In genomic region chr17:57801044-57801711, GRCh38 we compare ENCODE assay signal across 34 cellular contexts. TPM values are rescaled to one million over a fixed set of nuclear protein-coding genes. Genes with fewer than 3 reads are reported as not detected.
"Had no signal": no experiment of that assay in that cellular context is flagged by ENCODE, and none has a peak within 500 bp of the region (broad histone marks: within the 10 kb centered on the region; RNA-seq: fewer than 3 reads in every experiment).

No MANE protein-coding gene starts in this region.

- H3K36me3 Mint-ChIP-seq: activated CD4-positive, alpha-beta memory T cell treated with anti-CD3 and anti-CD28 coated beads for 36 hours; activated naive CD4-positive, alpha-beta T cell treated with anti-CD3 and anti-CD28 coated beads, Interleukin-2, amount 50 U/mL, for 72 hours had no signal

- ATAC-seq: activated CD4-positive, CD25-positive, alpha-beta regulatory T cell treated with anti-CD3 and anti-CD28 coated beads, Interleukin-2, amount 50 U/mL, for 24 hours; activated CD8-positive, alpha-beta T cell treated with anti-CD3 and anti-CD28 coated beads, Interleukin-2, amount 10 ng/mL, durations not matched to agents 7 days and 5 days; activated naive CD4-positive, alpha-beta T cell treated with anti-CD3 and anti-CD28 coated beads, Interleukin-2, amount 50 U/mL, for 72 hours; activated T-cell treated with anti-CD3 and anti-CD28 coated beads, Interleukin-2, amount 50 U/mL, for 4 hours; activated T-helper 17 cell treated with anti-CD3 and anti-CD28 coated beads, Interleukin-2, amount 50 U/mL, for 72 hours; esophagus mucosa; foreskin keratinocyte; gastrocnemius medialis; heart left ventricle; T-helper 17 cell had no signal

- H3K4me1 Mint-ChIP-seq: activated B cell treated with CpG ODN at 0.5 μM for 24 hours; activated naive CD4-positive, alpha-beta T cell treated with anti-CD3 and anti-CD28 coated beads, Interleukin-2, amount 10 ng/mL, durations not matched to agents 7 days and 5 days; activated naive CD8-positive, alpha-beta T cell treated with anti-CD3 and anti-CD28 coated beads, Interleukin-2, amount 10 ng/mL, durations not matched to agents 7 days and 5 days; activated T-helper 17 cell treated with anti-CD3 and anti-CD28 coated beads, Interleukin-2, amount 50 U/mL, for 72 hours had no signal

- H3K4me1 ChIP-seq: ascending aorta, breast epithelium, colonic mucosa, foreskin keratinocyte, gastrocnemius medialis, heart left ventricle had no signal

- H3K4me3 Mint-ChIP-seq: activated B cell treated with CpG ODN at 0.5 μM for 24 hours; activated CD4-positive, alpha-beta memory T cell treated with anti-CD3 and anti-CD28 coated beads for 36 hours; activated CD8-positive, alpha-beta T cell treated with anti-CD3 and anti-CD28 coated beads, Interleukin-2, amount 10 ng/mL, durations not matched to agents 7 days and 5 days; activated naive CD4-positive, alpha-beta T cell treated with anti-CD3 and anti-CD28 coated beads, Interleukin-2, amount 10 ng/mL, durations not matched to agents 7 days and 5 days; activated naive CD8-positive, alpha-beta T cell treated with anti-CD3 and anti-CD28 coated beads, Interleukin-2, amount 10 ng/mL, durations not matched to agents 7 days and 5 days; activated T-cell treated with anti-CD3 and anti-CD28 coated beads, Interleukin-2, amount 50 U/mL, for 4 hours; activated T-helper 17 cell treated with anti-CD3 and anti-CD28 coated beads, Interleukin-2, amount 50 U/mL, for 72 hours; brain; T-helper 17 cell; T-helper 2 cell treated with Interferon-gamma antibody and Interleukin-4, amounts not matched to agents 5 μg/mL and 100 μg/mL, for 36 hours had no signal

- H3K27ac ChIP-seq: ascending aorta, breast epithelium, cardiac muscle cell, colonic mucosa, foreskin keratinocyte, gastrocnemius medialis, heart left ventricle, WERI-Rb-1 had no signal

- H3K9me3 ChIP-seq: colonic mucosa, gastrocnemius medialis had no signal

- H3K27ac Mint-ChIP-seq: activated B cell treated with CpG ODN at 0.5 μM for 24 hours; activated CD4-positive, alpha-beta memory T cell treated with anti-CD3 and anti-CD28 coated beads for 36 hours; activated CD8-positive, alpha-beta T cell treated with anti-CD3 and anti-CD28 coated beads, Interleukin-2, amount 10 ng/mL, durations not matched to agents 7 days and 5 days; activated naive CD4-positive, alpha-beta T cell treated with anti-CD3 and anti-CD28 coated beads, Interleukin-2, amount 10 ng/mL, durations not matched to agents 7 days and 5 days; activated naive CD8-positive, alpha-beta T cell treated with anti-CD3 and anti-CD28 coated beads, Interleukin-2, amount 10 ng/mL, durations not matched to agents 7 days and 5 days; activated T-helper 17 cell treated with anti-CD3 and anti-CD28 coated beads, Interleukin-2, amount 50 U/mL, for 72 hours; T-helper 17 cell; T-helper 2 cell treated with Interferon-gamma antibody and Interleukin-4, amounts not matched to agents 5 μg/mL and 100 μg/mL, for 36 hours had no signal

- H3K4me3 ChIP-seq: ascending aorta, breast epithelium, cardiac muscle cell, colonic mucosa, gastrocnemius medialis, heart left ventricle had no signal

- H3K9me3 Mint-ChIP-seq: T-helper 2 cell treated with Interferon-gamma antibody and Interleukin-4, amounts not matched to agents 5 μg/mL and 100 μg/mL, for 36 hours had no signal

- DNase-seq: activated B cell treated with CpG ODN at 0.5 μM for 24 hours; activated CD4-positive, alpha-beta memory T cell treated with anti-CD3 and anti-CD28 coated beads for 36 hours; activated CD4-positive, alpha-beta T cell treated with anti-CD3 and anti-CD28 coated beads for 48 hours; activated CD4-positive, alpha-beta T cell treated with anti-CD3 and anti-CD28 coated beads, Interleukin-2, amount 50 U/mL, for 1 hour; activated CD8-positive, alpha-beta T cell treated with anti-CD3 and anti-CD28 coated beads, Interleukin-2, amount 10 ng/mL, durations not matched to agents 7 days and 5 days; activated effector memory CD4-positive, alpha-beta T cell treated with anti-CD3 and anti-CD28 coated beads, Interleukin-2, amount 50 U/mL, for 16 hours; activated naive CD4-positive, alpha-beta T cell; activated naive CD4-positive, alpha-beta T cell treated with anti-CD3 and anti-CD28 coated beads, Interleukin-2, amount 10 ng/mL, durations not matched to agents 7 days and 5 days; activated naive CD8-positive, alpha-beta T cell treated with anti-CD3 and anti-CD28 coated beads, Interleukin-2, amount 10 ng/mL, durations not matched to agents 7 days and 5 days; activated T-cell treated with anti-CD3 and anti-CD28 coated beads, Interleukin-2, amount 50 U/mL, for 4 hours; central memory CD4-positive, alpha-beta T cell; cerebellar nuclear complex; colonic mucosa; effector CD8-positive, alpha-beta T cell; foreskin keratinocyte; gastrocnemius medialis; glutamatergic neuron; heart left ventricle; T-helper 1 cell; T-helper 17 cell; T1000; WERI-Rb-1 had no signal

- H3K27me3 ChIP-seq: ascending aorta, breast epithelium, colonic mucosa, gastrocnemius medialis, heart left ventricle had no signal

- H3K36me3 ChIP-seq: ascending aorta, breast epithelium, cardiac muscle cell, colonic mucosa, gastrocnemius medialis, heart left ventricle, WERI-Rb-1 had no signal

RNA-seq across cellular contexts. Expression of gene CCDC182, which starts 56.1 kb away (rescaled TPM):
- total RNA-seq: activated B cell treated with CpG ODN at 0.5 μM for 24 hours; activated CD4-positive, alpha-beta memory T cell treated with anti-CD3 and anti-CD28 coated beads for 36 hours; activated CD8-positive, alpha-beta memory T cell treated with anti-CD3 and anti-CD28 coated beads for 36 hours; activated CD8-positive, alpha-beta T cell treated with anti-CD3 and anti-CD28 coated beads, Interleukin-2, amount 10 ng/mL, durations not matched to agents 7 days and 5 days; activated naive CD4-positive, alpha-beta T cell treated with anti-CD3 and anti-CD28 coated beads, Interleukin-2, amount 50 U/mL, for 72 hours; activated naive CD8-positive, alpha-beta T cell treated with anti-CD3 and anti-CD28 coated beads, Interleukin-2, amount 10 ng/mL, durations not matched to agents 7 days and 5 days; activated T-cell treated with anti-CD3 and anti-CD28 coated beads, Interleukin-2, amount 50 U/mL, for 4 hours; activated T-helper 17 cell treated with anti-CD3 and anti-CD28 coated beads, Interleukin-2, amount 50 U/mL, for 72 hours; ascending aorta; breast epithelium; cardiac muscle cell; colonic mucosa; dermis microvascular lymphatic vessel endothelial cell; epithelial cell of proximal tubule; esophagus mucosa; foreskin keratinocyte; gastrocnemius medialis; heart left ventricle; T-helper 17 cell had no signal
- polyA plus RNA-seq: cardiac muscle cell, foreskin keratinocyte, heart left ventricle had no signal
